14 cellular contexts compared by ENCODE assay signal in the genomic region with DNA sequence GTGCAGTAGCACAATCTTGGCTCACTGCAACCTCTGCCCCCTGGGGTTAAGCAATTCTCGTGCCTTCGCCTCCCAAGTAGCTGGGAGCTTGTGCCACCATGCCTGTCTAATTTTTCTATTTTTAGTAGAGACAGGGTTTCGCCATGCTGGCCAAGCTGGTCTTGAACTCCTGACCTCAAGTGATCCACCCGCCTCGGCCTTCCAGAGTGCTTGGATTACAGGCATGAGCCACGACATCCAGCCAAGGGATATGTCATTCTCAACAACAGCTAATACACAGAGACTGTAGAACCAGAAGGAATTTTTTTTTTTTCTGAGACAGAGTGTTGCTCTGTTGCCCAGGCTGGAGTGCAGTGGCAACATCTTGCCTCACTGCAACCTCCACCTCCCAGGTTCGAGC. TPM values are rescaled to one million over a fixed set of nuclear protein-coding genes. Genes with fewer than 3 reads are reported as not detected.
"Had no signal": no experiment of that assay in that cellular context is flagged by ENCODE, and none has a peak within 500 bp of the region (broad histone marks: within the 10 kb centered on the region; RNA-seq: fewer than 3 reads in every experiment).

No MANE protein-coding gene starts in this region.

RNA-seq across cellular contexts. Expression of a gene that starts 3.7 kb away (rescaled TPM):
- total RNA-seq: activated B cell treated with CpG ODN at 0.5 μM for 24 hours; activated CD4-positive, alpha-beta memory T cell treated with anti-CD3 and anti-CD28 coated beads for 36 hours; activated CD4-positive, alpha-beta memory T cell treated with anti-CD3 and anti-CD28 coated beads, Interleukin-2, amount 10 ng/mL, durations not matched to agents 7 days and 5 days; activated CD4-positive, alpha-beta T cell treated with anti-CD3 and anti-CD28 coated beads for 36 hours; activated CD4-positive, alpha-beta T cell treated with anti-CD3 and anti-CD28 coated beads, Interleukin-2, amount 10 ng/mL, durations not matched to agents 24 days and 14 days; activated CD4-positive, alpha-beta T cell treated with anti-CD3 and anti-CD28 coated beads, Interleukin-2, amount 10 ng/mL, durations not matched to agents 7 days and 5 days; activated CD8-positive, alpha-beta memory T cell treated with anti-CD3 and anti-CD28 coated beads for 36 hours; activated CD8-positive, alpha-beta memory T cell treated with anti-CD3 and anti-CD28 coated beads, Interleukin-2, amount 10 ng/mL, durations not matched to agents 7 days and 5 days; activated CD8-positive, alpha-beta T cell treated with anti-CD3 and anti-CD28 coated beads for 36 hours; activated CD8-positive, alpha-beta T cell treated with anti-CD3 and anti-CD28 coated beads, Interleukin-2, amount 10 ng/mL, durations not matched to agents 7 days and 5 days; T-helper 1 cell treated with Interleukin-12 subunit alpha and Interleukin-12 subunit beta and Interleukin-4 antibody, amounts not matched to agents 30 ng/mL and 1 ng/mL, for 36 hours; T-helper 17 cell; T-helper 2 cell treated with Interferon-gamma antibody and Interleukin-4, amounts not matched to agents 100 ng/mL and 5 ng/mL, for 36 hours; WTC11 had no signal
